In genomic region chr5:133423031-133423617, GRCh38 we compare ENCODE assay signal across 14 cellular contexts.
DNase-seq lines count a peak whose midpoint lies in the region; ATAC-seq and TF ChIP-seq lines count a peak whose summit lies in the region.
"Had no signal": no experiment of that assay in that cellular context is flagged by ENCODE, and none has a peak within 500 bp of the region (broad histone marks: within the 10 kb centered on the region; RNA-seq: fewer than 3 reads in every experiment).

No MANE protein-coding gene starts in this region.

- H3K4me2 ChIP-seq in neural progenitor cell, result peak overlapping the region; percentile 13

- H3K27me3 ChIP-seq in neural progenitor cell, result no peaks in the 10 kb centered on the region
- H3K27me3 ChIP-seq in ovary, result no peaks in the 10 kb centered on the region
- H3K27me3 ChIP-seq in uterus, result no peaks in the 10 kb centered on the region

- no peak overlapping the region for H3K9ac ChIP-seq in neural progenitor cell

- intact Hi-C loops in ovary (cut with DNase I), result loop anchor here in 2 of 4 donors (10.0 kb wide), 2 partner anchors 442 to 452 kb away; no protein-coding TSS in a partner anchor
- intact Hi-C loops in uterus (cut with DNase I; ENCODE audit: low total_unique reads), result no loop called here

- no peak for TF ChIP-seq POLR2A in ovary (IDR thresholded peaks at IDR 0.05)
- TF ChIP-seq POLR2A in uterus (IDR thresholded peaks at IDR 0.05), result no peak

- no peak overlapping the region for H3K4me3 ChIP-seq in neural progenitor cell
- H3K4me3 ChIP-seq in ovary, result no peak overlapping the region
- no peak overlapping the region for H3K4me3 ChIP-seq in uterus

- H3K4me1 ChIP-seq in neural progenitor cell (peaks cover 43% of the 10 kb centered on the region), ovary (ENCODE audit: insufficient read depth) (no peaks in the 10 kb centered on the region), uterus (no peaks in the 10 kb centered on the region)

- no peaks in the 10 kb centered on the region for H3K9me3 ChIP-seq in neural progenitor cell (ENCODE audit: low read depth)
- H3K9me3 ChIP-seq in ovary, result no peaks in the 10 kb centered on the region
- no peaks in the 10 kb centered on the region for H3K9me3 ChIP-seq in uterus

- no peak for TF ChIP-seq EP300 in ovary (IDR thresholded peaks at IDR 0.05)

- no peak overlapping the region for H2AFZ ChIP-seq in neural progenitor cell (replicated peaks)

- H3K4me1 Mint-ChIP-seq in stimulated activated naive CD8-positive, alpha-beta T cell treated with anti-CD3 and anti-CD28 coated beads, Interleukin-15, Interleukin-2, amounts not matched to agents 100 ng/mL and 50 ng/mL, for 24 hours (ENCODE audit: low read depth), result peaks cover 11% of the 10 kb centered on the region
- H3K4me1 Mint-ChIP-seq in neural progenitor cell, result peaks cover 57% of the 10 kb centered on the region

- H3K36me3 Mint-ChIP-seq in stimulated activated naive CD8-positive, alpha-beta T cell treated with anti-CD3 and anti-CD28 coated beads, Interleukin-15, Interleukin-2, amounts not matched to agents 100 ng/mL and 50 ng/mL, for 24 hours (ENCODE audit: low read depth), result no peaks in the 10 kb centered on the region
- no peaks in the 10 kb centered on the region for H3K36me3 Mint-ChIP-seq in neural progenitor cell
- H3K36me3 Mint-ChIP-seq: CD8-positive, alpha-beta T cell; naive B cell had no signal

- ATAC-seq in stimulated activated naive CD8-positive, alpha-beta T cell treated with anti-CD3 and anti-CD28 coated beads, Interleukin-15, Interleukin-2, amounts not matched to agents 100 U/mL and 50 U/mL, for 24 hours, result no peak

- H3K27me3 Mint-ChIP-seq in stimulated activated naive CD8-positive, alpha-beta T cell treated with anti-CD3 and anti-CD28 coated beads, Interleukin-15, Interleukin-2, amounts not matched to agents 100 ng/mL and 50 ng/mL, for 24 hours, result peaks cover 15% of the 10 kb centered on the region
- H3K27me3 Mint-ChIP-seq in neural progenitor cell (ENCODE audit: insufficient read depth, low read depth), result peaks cover 36% of the 10 kb centered on the region

- peak overlapping the region; percentile 5 for H3K27ac Mint-ChIP-seq in stimulated activated naive CD8-positive, alpha-beta T cell treated with anti-CD3 and anti-CD28 coated beads, Interleukin-15, Interleukin-2, amounts not matched to agents 100 ng/mL and 50 ng/mL, for 24 hours
- no peak overlapping the region for H3K27ac Mint-ChIP-seq in neural progenitor cell
- H3K27ac Mint-ChIP-seq: CD8-positive, alpha-beta T cell had no signal

- H3K36me3 ChIP-seq in neural progenitor cell (no peaks in the 10 kb centered on the region), ovary (no peaks in the 10 kb centered on the region), uterus (no peaks in the 10 kb centered on the region)

- H3K9me3 Mint-ChIP-seq in stimulated activated naive CD8-positive, alpha-beta T cell treated with anti-CD3 and anti-CD28 coated beads, Interleukin-15, Interleukin-2, amounts not matched to agents 100 ng/mL and 50 ng/mL, for 24 hours, result no peaks in the 10 kb centered on the region
- no peaks in the 10 kb centered on the region for H3K9me3 Mint-ChIP-seq in neural progenitor cell
- H3K9me3 Mint-ChIP-seq: CD8-positive, alpha-beta T cell had no signal

- 85 to 89% (median 87%) methylated on average over 14 of the region's 14 CpGs for WGBS in ovary, 3 donors

- H4K20me1 ChIP-seq in neural progenitor cell (ENCODE audit: low read depth), result no peaks in the 10 kb centered on the region

- no peak for DNase-seq in stimulated activated naive CD8-positive, alpha-beta T cell treated with anti-CD3 and anti-CD28 coated beads, Interleukin-15, Interleukin-2, amounts not matched to agents 100 U/mL and 50 U/mL, for 24 hours
- DNase-seq in ecto neural progenitor cell (ENCODE audit: low spot score), result peak; percentile 48
- peak; percentile 30 for DNase-seq in neural progenitor cell (ENCODE audit: low spot score)
- DNase-seq in T-helper 2 cell, result no peak
- no peak for DNase-seq in NCI-H146 treated with DMSO at 0.1 percent for 48 hours (lab: John Stamatoyannopoulos, UW; ENCODE audit: unreplicated experiment)
- no peak for DNase-seq in ovary
- DNase-seq in uterus, result no peak
- DNase-seq: DMS79 treated with DMSO at 0.1 percent for 48 hours, NCI-H2029 treated with DMSO at 0.1 percent for 48 hours, NCI-H524 treated with DMSO at 0.1 percent for 48 hours had no signal

- H3K4me3 Mint-ChIP-seq in stimulated activated naive CD8-positive, alpha-beta T cell treated with anti-CD3 and anti-CD28 coated beads, Interleukin-15, Interleukin-2, amounts not matched to agents 100 ng/mL and 50 ng/mL, for 24 hours, result no peak overlapping the region
- H3K4me3 Mint-ChIP-seq in neural progenitor cell, result peak overlapping the region; percentile 22
- H3K4me3 Mint-ChIP-seq: CD8-positive, alpha-beta T cell had no signal

- no peaks in the 10 kb centered on the region for H3K79me2 ChIP-seq in neural progenitor cell (ENCODE audit: low read depth)

- H3F3A ChIP-seq in neural progenitor cell (ENCODE audit: low read depth), result peaks cover 27% of the 10 kb centered on the region

- H3K27ac ChIP-seq in neural progenitor cell, result no peak overlapping the region
- no peak overlapping the region for H3K27ac ChIP-seq in ovary
- H3K27ac ChIP-seq in uterus, result no peak overlapping the region
- H3K27ac ChIP-seq: HL-60 had no signal

- TF ChIP-seq CTCF in neural progenitor cell (IDR thresholded peaks at IDR 0.05) (no peak), ovary (IDR thresholded peaks at IDR 0.05) (no peak), uterus (IDR thresholded peaks at IDR 0.05) (no peak)

Comparison
In these comparisons a context has a peak if more than half of its experiments do, and no peak if none do; other contexts are left out.
1. DNase-seq: peak in ecto neural progenitor cell (single experiment) and neural progenitor cell (single experiment); none in stimulated activated naive CD8-positive, alpha-beta T cell treated with anti-CD3 and anti-CD28 coated beads, Interleukin-15, Interleukin-2, amounts not matched to agents 100 U/mL and 50 U/mL, for 24 hours (single experiment), T-helper 2 cell (0 of 5), NCI-H146 treated with DMSO at 0.1 percent for 48 hours (single experiment), ovary (0 of 5) and uterus (0 of 2).